ENCODE assay signal across 1 cellular context in the genomic region with DNA sequence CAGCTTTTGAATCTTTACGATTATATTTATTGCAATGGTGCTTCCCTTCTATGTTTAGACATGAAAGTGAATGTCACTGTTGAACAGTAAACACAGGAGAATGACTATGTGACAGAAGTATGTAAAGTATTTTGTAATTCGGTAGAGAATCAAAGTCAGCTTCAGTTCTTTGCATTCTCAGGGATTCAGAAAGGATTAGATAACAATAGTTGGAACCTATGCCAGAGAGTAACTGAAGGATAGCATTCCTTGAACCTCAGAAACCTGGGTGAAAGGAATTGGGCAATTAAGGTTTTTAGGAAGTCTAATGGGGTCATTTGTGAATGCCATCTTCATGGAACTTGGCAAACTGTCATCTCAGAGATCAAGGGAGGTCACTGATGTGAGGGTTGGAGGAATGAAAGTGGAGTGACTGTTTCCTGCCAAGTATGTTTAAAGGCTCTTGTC.
TF ChIP-seq lines count a peak whose summit lies in the region.

No MANE protein-coding gene starts in this region.

TF ChIP-seq in H1, 55 proteins besides CTCF, POLR2A, EP300 and RAD21 (continued from another document):
- TF ChIP-seq SIN3A (conservative IDR thresholded peaks at IDR 0.05 in 1 of 2, IDR thresholded peaks at IDR 0.05 in 1 of 2; ENCODE audit: low read depth in 1 of 2, low read length in 2 of 2) (no peak), CEBPB (IDR thresholded peaks at IDR 0.05; ENCODE audit: low read depth, low read length) (peak; percentile 45; the same call in 1 of the 2 replicates), SRF (IDR thresholded peaks at IDR 0.05; ENCODE audit: low read depth, low read length) (no peak), TEAD4 (IDR thresholded peaks at IDR 0.05; ENCODE audit: low read depth, low read length) (peak; percentile 20; the same call in 1 of the 2 replicates)
